29 cellular contexts compared by ENCODE assay signal in the genomic region with DNA sequence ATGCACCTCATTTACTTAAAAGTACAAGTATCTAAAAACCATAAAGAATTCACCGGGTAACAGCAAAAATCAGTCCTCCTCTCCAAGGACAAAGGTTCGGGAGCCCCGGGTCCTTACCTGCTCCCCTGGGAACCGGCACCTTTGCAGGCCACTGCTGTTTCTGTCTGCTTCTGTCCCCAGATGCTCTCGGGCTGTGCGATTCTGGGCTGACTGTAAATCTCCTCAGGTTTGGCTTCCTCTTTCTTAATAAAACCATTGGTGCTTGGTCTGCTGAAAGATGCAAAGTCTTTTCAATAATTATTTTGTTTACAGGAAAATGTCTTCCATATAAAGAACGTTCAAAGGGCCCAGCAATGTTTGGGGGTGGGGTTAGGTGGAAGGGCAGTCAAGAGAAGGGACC.
"Had no signal": no experiment of that assay in that cellular context is flagged by ENCODE, and none has a peak within 500 bp of the region (broad histone marks: within the 10 kb centered on the region; RNA-seq: fewer than 3 reads in every experiment).

No MANE protein-coding gene starts in this region.

- H3K4me3 ChIP-seq: ascending aorta, breast epithelium, cardiac muscle cell, colonic mucosa had no signal

- H3K27me3 ChIP-seq: ascending aorta, breast epithelium, cardiac muscle cell, colonic mucosa had no signal

- H3K27ac ChIP-seq: ascending aorta, breast epithelium, cardiac muscle cell, colonic mucosa had no signal

- H3K36me3 Mint-ChIP-seq: activated CD4-positive, alpha-beta memory T cell treated with anti-CD3 and anti-CD28 coated beads for 36 hours; activated CD8-positive, alpha-beta memory T cell treated with anti-CD3 and anti-CD28 coated beads, Interleukin-2, amount 10 ng/mL, durations not matched to agents 7 days and 5 days; activated naive CD4-positive, alpha-beta T cell treated with anti-CD3 and anti-CD28 coated beads, Interleukin-2, amount 10 ng/mL, durations not matched to agents 7 days and 5 days; activated naive CD4-positive, alpha-beta T cell treated with anti-CD3 and anti-CD28 coated beads, Interleukin-2, amount 50 U/mL, for 72 hours; activated naive CD8-positive, alpha-beta T cell treated with anti-CD3 and anti-CD28 coated beads, Interleukin-2, amount 10 ng/mL, durations not matched to agents 7 days and 5 days; brain had no signal

- H3K9me3 Mint-ChIP-seq: activated CD4-positive, alpha-beta memory T cell treated with anti-CD3 and anti-CD28 coated beads for 36 hours; activated CD4-positive, alpha-beta T cell treated with anti-CD3 and anti-CD28 coated beads, Interleukin-2, amount 10 ng/mL, durations not matched to agents 24 days and 14 days; activated naive CD4-positive, alpha-beta T cell treated with anti-CD3 and anti-CD28 coated beads, Interleukin-2, amount 10 ng/mL, durations not matched to agents 7 days and 5 days; activated naive CD4-positive, alpha-beta T cell treated with anti-CD3 and anti-CD28 coated beads, Interleukin-2, amount 50 U/mL, for 72 hours; activated naive CD8-positive, alpha-beta T cell treated with anti-CD3 and anti-CD28 coated beads, Interleukin-2, amount 10 ng/mL, durations not matched to agents 7 days and 5 days; activated T-cell treated with anti-CD3 and anti-CD28 coated beads, Interleukin-2, amount 50 U/mL, for 24 hours; activated T-cell treated with anti-CD3 and anti-CD28 coated beads, Interleukin-2, amount 50 U/mL, for 72 hours; endodermal cell had no signal

- H3K4me3 Mint-ChIP-seq: activated CD4-positive, alpha-beta memory T cell treated with anti-CD3 and anti-CD28 coated beads for 36 hours; activated CD4-positive, alpha-beta T cell treated with anti-CD3 and anti-CD28 coated beads for 36 hours; activated CD4-positive, alpha-beta T cell treated with anti-CD3 and anti-CD28 coated beads, Interleukin-2, amount 10 ng/mL, durations not matched to agents 24 days and 14 days; activated CD8-positive, alpha-beta memory T cell treated with anti-CD3 and anti-CD28 coated beads, Interleukin-2, amount 10 ng/mL, durations not matched to agents 7 days and 5 days; activated CD8-positive, alpha-beta T cell treated with anti-CD3 and anti-CD28 coated beads, Interleukin-2, amount 10 ng/mL, durations not matched to agents 7 days and 5 days; activated naive CD4-positive, alpha-beta T cell treated with anti-CD3 and anti-CD28 coated beads, Interleukin-2, amount 10 ng/mL, durations not matched to agents 7 days and 5 days; activated naive CD8-positive, alpha-beta T cell treated with anti-CD3 and anti-CD28 coated beads, Interleukin-2, amount 10 ng/mL, durations not matched to agents 7 days and 5 days; activated T-cell treated with anti-CD3 and anti-CD28 coated beads, Interleukin-2, amount 50 U/mL, for 24 hours; activated T-cell treated with anti-CD3 and anti-CD28 coated beads, Interleukin-2, amount 50 U/mL, for 72 hours; brain; endodermal cell had no signal

- H3K27ac Mint-ChIP-seq: activated CD4-positive, alpha-beta memory T cell treated with anti-CD3 and anti-CD28 coated beads for 36 hours; activated CD4-positive, alpha-beta T cell treated with anti-CD3 and anti-CD28 coated beads for 36 hours; activated CD4-positive, alpha-beta T cell treated with anti-CD3 and anti-CD28 coated beads, Interleukin-2, amount 10 ng/mL, durations not matched to agents 24 days and 14 days; activated CD8-positive, alpha-beta memory T cell treated with anti-CD3 and anti-CD28 coated beads, Interleukin-2, amount 10 ng/mL, durations not matched to agents 7 days and 5 days; activated CD8-positive, alpha-beta T cell treated with anti-CD3 and anti-CD28 coated beads, Interleukin-2, amount 10 ng/mL, durations not matched to agents 7 days and 5 days; activated naive CD4-positive, alpha-beta T cell treated with anti-CD3 and anti-CD28 coated beads, Interleukin-2, amount 10 ng/mL, durations not matched to agents 7 days and 5 days; activated naive CD4-positive, alpha-beta T cell treated with anti-CD3 and anti-CD28 coated beads, Interleukin-2, amount 50 U/mL, for 72 hours; activated naive CD8-positive, alpha-beta T cell treated with anti-CD3 and anti-CD28 coated beads, Interleukin-2, amount 10 ng/mL, durations not matched to agents 7 days and 5 days; activated T-cell treated with anti-CD3 and anti-CD28 coated beads, Interleukin-2, amount 50 U/mL, for 24 hours; activated T-cell treated with anti-CD3 and anti-CD28 coated beads, Interleukin-2, amount 50 U/mL, for 72 hours; brain; endodermal cell had no signal

- DNase-seq: activated CD4-positive, alpha-beta memory T cell treated with anti-CD3 and anti-CD28 coated beads for 36 hours; activated CD4-positive, alpha-beta T cell treated with anti-CD3 and anti-CD28 coated beads for 36 hours; activated CD4-positive, alpha-beta T cell treated with anti-CD3 and anti-CD28 coated beads, Interleukin-2, amount 10 ng/mL, durations not matched to agents 24 days and 14 days; activated CD4-positive, CD25-positive, alpha-beta regulatory T cell; activated CD4-positive, CD25-positive, alpha-beta regulatory T cell treated with anti-CD3 and anti-CD28 coated beads, Interleukin-2, amount 50 U/mL, for 72 hours; activated CD8-positive, alpha-beta memory T cell treated with anti-CD3 and anti-CD28 coated beads, Interleukin-2, amount 10 ng/mL, durations not matched to agents 7 days and 5 days; activated CD8-positive, alpha-beta memory T cell treated with anti-CD3 and anti-CD28 coated beads, Interleukin-2, amount 50 U/mL, for 4 hours; activated CD8-positive, alpha-beta T cell treated with anti-CD3 and anti-CD28 coated beads, Interleukin-2, amount 10 ng/mL, durations not matched to agents 7 days and 5 days; activated gamma-delta T cell; activated naive CD4-positive, alpha-beta T cell; activated naive CD4-positive, alpha-beta T cell treated with anti-CD3 and anti-CD28 coated beads, Interleukin-2, amount 10 ng/mL, durations not matched to agents 7 days and 5 days; activated naive CD8-positive, alpha-beta T cell treated with anti-CD3 and anti-CD28 coated beads, Interleukin-2, amount 10 ng/mL, durations not matched to agents 7 days and 5 days; activated T-cell treated with anti-CD3 and anti-CD28 coated beads, Interleukin-2, amount 50 U/mL, for 24 hours; activated T-cell treated with anti-CD3 and anti-CD28 coated beads, Interleukin-2, amount 50 U/mL, for 72 hours; central memory CD4-positive, alpha-beta T cell; cerebellar nuclear complex; colonic mucosa; effector memory CD4-positive, alpha-beta T cell; endodermal cell; foreskin fibroblast; head of caudate nucleus; T-helper 2 cell had no signal

- FAIRE-seq: frontal cortex had no signal

- H3K36me3 ChIP-seq: ascending aorta, breast epithelium, cardiac muscle cell, colonic mucosa had no signal

- H3K4me1 ChIP-seq: ascending aorta, breast epithelium, colonic mucosa had no signal

- H3K9me3 ChIP-seq: ascending aorta, breast epithelium, colonic mucosa had no signal

- H3K4me1 Mint-ChIP-seq: activated CD4-positive, alpha-beta T cell treated with anti-CD3 and anti-CD28 coated beads, Interleukin-2, amount 10 ng/mL, durations not matched to agents 24 days and 14 days; activated naive CD4-positive, alpha-beta T cell treated with anti-CD3 and anti-CD28 coated beads, Interleukin-2, amount 10 ng/mL, durations not matched to agents 7 days and 5 days; activated naive CD8-positive, alpha-beta T cell treated with anti-CD3 and anti-CD28 coated beads, Interleukin-2, amount 10 ng/mL, durations not matched to agents 7 days and 5 days had no signal

- ATAC-seq: activated CD4-positive, alpha-beta T cell treated with anti-CD3 and anti-CD28 coated beads for 36 hours; activated CD8-positive, alpha-beta memory T cell treated with anti-CD3 and anti-CD28 coated beads, Interleukin-2, amount 10 ng/mL, durations not matched to agents 7 days and 5 days; activated CD8-positive, alpha-beta T cell treated with anti-CD3 and anti-CD28 coated beads, Interleukin-2, amount 10 ng/mL, durations not matched to agents 7 days and 5 days; activated naive CD4-positive, alpha-beta T cell treated with anti-CD3 and anti-CD28 coated beads, Interleukin-2, amount 50 U/mL, for 72 hours; activated T-cell treated with anti-CD3 and anti-CD28 coated beads, Interleukin-2, amount 50 U/mL, for 72 hours; esophagus mucosa had no signal
